19 cellular contexts compared by ENCODE assay signal in the genomic region with DNA sequence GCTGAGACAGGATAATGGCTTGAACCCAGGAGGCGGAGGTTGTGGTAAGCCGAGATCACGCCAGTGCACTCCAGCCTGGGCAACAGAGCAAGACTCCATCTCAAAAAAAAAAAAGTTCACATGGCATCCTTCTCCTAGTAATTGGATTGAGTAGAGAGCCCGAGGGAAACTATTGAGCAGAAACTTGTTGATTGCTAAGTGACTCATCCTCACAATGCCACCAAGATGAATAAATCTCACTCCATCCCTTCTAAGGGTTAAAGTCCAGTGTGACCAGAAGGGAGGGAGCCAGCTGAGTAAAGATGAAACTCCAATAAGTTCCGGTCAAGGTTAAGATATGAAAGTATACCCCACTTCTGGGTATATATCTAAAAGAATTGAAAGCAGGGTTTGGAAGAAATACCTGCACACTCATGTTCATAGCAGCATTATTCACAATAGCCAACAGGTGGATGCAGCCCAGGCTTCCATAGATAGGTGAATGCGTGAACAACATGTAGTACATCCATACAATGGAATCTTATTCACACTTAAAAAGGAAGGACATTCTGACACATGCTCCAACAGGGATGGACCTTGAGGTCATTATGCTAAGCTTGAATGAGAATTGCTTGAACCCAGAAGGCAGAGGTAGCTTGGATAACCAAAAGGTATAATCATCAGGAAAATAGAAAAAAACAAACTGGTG. TPM values are rescaled to one million over a fixed set of nuclear protein-coding genes. Genes with fewer than 3 reads are reported as not detected.
DNase-seq lines count a peak whose midpoint lies in the region; ATAC-seq and FAIRE-seq lines count a peak whose summit lies in the region.
"Had no signal": no experiment of that assay in that cellular context is flagged by ENCODE, and none has a peak within 500 bp of the region (broad histone marks: within the 10 kb centered on the region; RNA-seq: fewer than 3 reads in every experiment).

No MANE protein-coding gene starts in this region.

- peak overlapping the region in 1 of 10 donors; percentile 0 for H3K27ac Mint-ChIP-seq in naive thymus-derived CD8-positive, alpha-beta T cell
- H3K27ac Mint-ChIP-seq: activated CD8-positive, alpha-beta memory T cell treated with anti-CD3 and anti-CD28 coated beads, Interleukin-2, amount 10 ng/mL, durations not matched to agents 7 days and 5 days; CD4-positive, CD25-positive, alpha-beta regulatory T cell had no signal

- no peak overlapping the region for H3K4me3 Mint-ChIP-seq in naive thymus-derived CD8-positive, alpha-beta T cell
- H3K4me3 Mint-ChIP-seq: activated CD8-positive, alpha-beta memory T cell treated with anti-CD3 and anti-CD28 coated beads, Interleukin-2, amount 10 ng/mL, durations not matched to agents 7 days and 5 days; CD4-positive, CD25-positive, alpha-beta regulatory T cell had no signal

- H3K36me3 Mint-ChIP-seq in naive thymus-derived CD8-positive, alpha-beta T cell, result no peaks in the 10 kb centered on the region
- H3K36me3 Mint-ChIP-seq: activated CD8-positive, alpha-beta memory T cell treated with anti-CD3 and anti-CD28 coated beads, Interleukin-2, amount 10 ng/mL, durations not matched to agents 7 days and 5 days had no signal

- H3K9me3 Mint-ChIP-seq in naive thymus-derived CD8-positive, alpha-beta T cell, result no peaks in the 10 kb centered on the region

- peak; percentile 58 for ATAC-seq in GM19324 (IDR thresholded peaks at IDR 0.05; ENCODE audit: low FRiP score, unreplicated experiment)
- peak; percentile 89 for ATAC-seq in left colon
- no peak for ATAC-seq in naive thymus-derived CD8-positive, alpha-beta T cell
- ATAC-seq in HG02759 (IDR thresholded peaks at IDR 0.05; ENCODE audit: unreplicated experiment), result no peak
- ATAC-seq: activated CD8-positive, alpha-beta memory T cell treated with anti-CD3 and anti-CD28 coated beads, Interleukin-2, amount 10 ng/mL, durations not matched to agents 7 days and 5 days; gastroesophageal sphincter; stimulated activated naive CD8-positive, alpha-beta T cell treated with anti-CD3 and anti-CD28 coated beads, Interleukin-15, Interleukin-2, amounts not matched to agents 100 U/mL and 50 U/mL, for 24 hours had no signal

- DNase-seq in GM18507 (ENCODE audit: extremely low spot score, insufficient read length, low read depth) (no peak), LoVo (ENCODE audit: low spot score) (peak; percentile 77), left colon (no peak), ureter (ENCODE audit: low spot score) (no peak)
- DNase-seq in naive thymus-derived CD8-positive, alpha-beta T cell, result no peak
- no peak for DNase-seq in activated CD8-positive, alpha-beta memory T cell treated with anti-CD3 and anti-CD28 coated beads, Interleukin-2, amount 50 U/mL, for 4 hours
- DNase-seq: activated CD4-positive, alpha-beta T cell treated with anti-CD3 and anti-CD28 coated beads for 1 hour; activated CD8-positive, alpha-beta memory T cell treated with anti-CD3 and anti-CD28 coated beads, Interleukin-2, amount 10 ng/mL, durations not matched to agents 7 days and 5 days; activated effector memory CD4-positive, alpha-beta T cell treated with anti-CD3 and anti-CD28 coated beads, Interleukin-2, amount 50 U/mL, for 16 hours; adrenal gland; CD4-positive, CD25-positive, alpha-beta regulatory T cell; NCI-H524 treated with DMSO at 0.1 percent for 48 hours; sigmoid colon; stimulated activated naive CD8-positive, alpha-beta T cell treated with anti-CD3 and anti-CD28 coated beads, Interleukin-15, Interleukin-2, amounts not matched to agents 100 U/mL and 50 U/mL, for 24 hours; trophoblast cell had no signal

- POLR2A ChIA-PET in naive thymus-derived CD8-positive, alpha-beta T cell (lab: Charles Lee), result interaction anchor here (0.7 kb wide), 1 partner anchor 16 kb away, joined by 4 read pairs; no protein-coding TSS in a partner anchor

- H3K4me1 Mint-ChIP-seq in naive thymus-derived CD8-positive, alpha-beta T cell, result peaks cover 0 to 15% (median 8%) of the 10 kb centered on the region in 4 donors
- H3K4me1 Mint-ChIP-seq: activated CD8-positive, alpha-beta memory T cell treated with anti-CD3 and anti-CD28 coated beads, Interleukin-2, amount 10 ng/mL, durations not matched to agents 7 days and 5 days had no signal

- peaks cover 11 to 46% (median 27%) of the 10 kb centered on the region in 5 donors for H3K27me3 Mint-ChIP-seq in naive thymus-derived CD8-positive, alpha-beta T cell

- FAIRE-seq in GM18507 (lab: Jason Lieb, UNC), result peak; percentile 51
- FAIRE-seq: H1 had no signal

- intact Hi-C loops in left colon (cut with DNase I, micrococcal nuclease), result no loop called here

RNA-seq across cellular contexts. Expression of a gene that starts 13.0 kb away (rescaled TPM):
- total RNA-seq in left colon, result 100 to 1,000 TPM in 1 of 2 donors, 10 to 100 TPM in 1; 94.2 to 133 TPM
- not detected for total RNA-seq in naive thymus-derived CD8-positive, alpha-beta T cell
- 1 to 10 TPM; 2.0 to 2.8 (median 2.6) TPM for polyA plus RNA-seq in naive thymus-derived CD8-positive, alpha-beta T cell
- total RNA-seq in ureter, result 120 TPM

Comparison
In these comparisons a context has a peak if more than half of its experiments do, and no peak if none do; other contexts are left out.
1. ATAC-seq: peak in GM19324 (single experiment) and left colon (single experiment); none in naive thymus-derived CD8-positive, alpha-beta T cell (0 of 2) and HG02759 (single experiment).
2. RNA of a gene that starts 13.0 kb away (total RNA-seq): 94.2 to 133 TPM in left colon and 120 TPM in ureter (single experiment); not detected in naive thymus-derived CD8-positive, alpha-beta T cell; every median in the first group is over 10 times any median in the second.